In the genomic region with DNA sequence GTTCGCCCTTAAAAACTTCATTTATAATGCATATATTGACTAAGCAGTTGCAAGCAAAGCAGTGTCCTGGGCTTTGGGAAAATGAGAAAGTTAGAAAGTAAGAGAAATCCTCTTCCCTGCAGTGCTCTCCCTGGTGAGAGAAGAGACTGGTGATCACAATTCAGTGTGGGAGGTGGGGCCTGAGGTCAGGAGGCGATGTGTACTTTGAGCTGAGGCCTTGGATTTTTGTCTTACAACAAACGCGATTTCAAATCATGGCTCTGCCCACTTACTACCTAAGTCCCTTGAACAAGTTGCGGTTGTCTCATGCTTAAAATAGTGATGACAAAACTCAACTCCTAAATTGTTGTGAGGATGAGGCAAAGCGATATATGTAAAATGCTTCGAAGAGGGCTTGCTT, we compare ENCODE assay signal across 19 cellular contexts.
DNase-seq lines count a peak whose midpoint lies in the region; ATAC-seq and TF ChIP-seq lines count a peak whose summit lies in the region.
"Had no signal": no experiment of that assay in that cellular context is flagged by ENCODE, and none has a peak within 500 bp of the region (broad histone marks: within the 10 kb centered on the region; RNA-seq: fewer than 3 reads in every experiment).

No MANE protein-coding gene starts in this region.

- POLR2A ChIA-PET in WTC11 (lab: Charles Lee): no interaction called here
- POLR2A ChIA-PET in activated CD4-positive, alpha-beta memory T cell treated with anti-CD3 and anti-CD28 coated beads, Interleukin-2, amount 10 ng/mL, durations not matched to agents 7 days and 5 days (lab: Charles Lee): no interaction called here

- no peak for TF ChIP-seq CTCF in WTC11 (IDR thresholded peaks at IDR 0.05)

- H3K36me3 ChIP-seq in HUES48 (ENCODE audit: control insufficient read depth, insufficient read depth, low read length) (no peaks in the 10 kb centered on the region), iPS-20b (ENCODE audit: insufficient read depth, low read depth, low read length) (no peaks in the 10 kb centered on the region)
- H3K36me3 ChIP-seq: BLaER1 had no signal

- H3K36me3 Mint-ChIP-seq in WTC11: no peaks in the 10 kb centered on the region; the same call in 1 of the 2 replicates
- H3K36me3 Mint-ChIP-seq in activated CD4-positive, alpha-beta memory T cell treated with anti-CD3 and anti-CD28 coated beads, Interleukin-2, amount 10 ng/mL, durations not matched to agents 7 days and 5 days (ENCODE audit: low read depth): no peaks in the 10 kb centered on the region
- H3K36me3 Mint-ChIP-seq: CD14-positive monocyte; CD8-positive, alpha-beta T cell had no signal

- H3K4me1 Mint-ChIP-seq in WTC11: peaks cover 49% of the 10 kb centered on the region
- no peaks in the 10 kb centered on the region for H3K4me1 Mint-ChIP-seq in activated CD4-positive, alpha-beta memory T cell treated with anti-CD3 and anti-CD28 coated beads, Interleukin-2, amount 10 ng/mL, durations not matched to agents 7 days and 5 days
- H3K4me1 Mint-ChIP-seq: CD14-positive monocyte had no signal

- H3K9me3 ChIP-seq in HUES48 (ENCODE audit: control insufficient read depth, insufficient read depth, low read length) (no peaks in the 10 kb centered on the region), iPS-20b (ENCODE audit: insufficient read depth, low read depth, low read length) (no peaks in the 10 kb centered on the region; the same call in 1 of the 2 replicates)
- H3K9me3 ChIP-seq: BLaER1 had no signal

- H3K4me1 ChIP-seq in HUES48 (ENCODE audit: control insufficient read depth, insufficient read depth, low read length): peaks cover 34% of the 10 kb centered on the region
- peaks cover 25% of the 10 kb centered on the region for H3K4me1 ChIP-seq in iPS-20b (ENCODE audit: insufficient read depth, low read length)
- H3K4me1 ChIP-seq: BLaER1 had no signal

- DNase-seq in ELF-1 (ENCODE audit: low read depth, low spot score): peak; percentile 10
- no peak for DNase-seq in WTC11 (ENCODE audit: low spot score)
- DNase-seq in activated CD4-positive, alpha-beta memory T cell treated with anti-CD3 and anti-CD28 coated beads, Interleukin-2, amount 10 ng/mL, durations not matched to agents 7 days and 5 days: no peak
- no peak for DNase-seq in CD1c-positive myeloid dendritic cell (ENCODE audit: extremely low spot score)
- DNase-seq: 8988T; Calu3; CD8-positive, alpha-beta T cell; DMS79 treated with DMSO at 0.1 percent for 48 hours; GM23248; H7; IMR-90 had no signal

- H3K9ac ChIP-seq in HUES48 (ENCODE audit: low read depth, low read length): no peak overlapping the region
- H3K9ac ChIP-seq in iPS-20b (ENCODE audit: low read depth, low read length): no peak overlapping the region; the same call in 1 of the 2 replicates
- H3K9ac ChIP-seq: BLaER1, GM23248 had no signal

- H3K4me3 Mint-ChIP-seq in WTC11: no peak overlapping the region
- H3K4me3 Mint-ChIP-seq in activated CD4-positive, alpha-beta memory T cell treated with anti-CD3 and anti-CD28 coated beads, Interleukin-2, amount 10 ng/mL, durations not matched to agents 7 days and 5 days: no peak overlapping the region
- H3K4me3 Mint-ChIP-seq: CD14-positive monocyte; CD8-positive, alpha-beta T cell had no signal

- no peaks in the 10 kb centered on the region for H3K27me3 Mint-ChIP-seq in WTC11 (ENCODE audit: low read depth)
- H3K27me3 Mint-ChIP-seq in activated CD4-positive, alpha-beta memory T cell treated with anti-CD3 and anti-CD28 coated beads, Interleukin-2, amount 10 ng/mL, durations not matched to agents 7 days and 5 days: peaks cover 4% of the 10 kb centered on the region

- CTCF ChIA-PET in WTC11 (lab: Charles Lee): no interaction called here
- CTCF ChIA-PET in activated CD4-positive, alpha-beta memory T cell treated with anti-CD3 and anti-CD28 coated beads, Interleukin-2, amount 10 ng/mL, durations not matched to agents 7 days and 5 days (lab: Charles Lee): no interaction called here

- H3K27me3 ChIP-seq in HUES48 (ENCODE audit: control insufficient read depth, insufficient read depth, low read length) (no peaks in the 10 kb centered on the region), iPS-20b (ENCODE audit: insufficient read depth, low read length) (no peaks in the 10 kb centered on the region)
- H3K27me3 ChIP-seq: BLaER1 had no signal

- ATAC-seq in WTC11: peak; percentile 33; the same call in 1 of the 2 replicates
- no peak for ATAC-seq in HG02973 (IDR thresholded peaks at IDR 0.05; ENCODE audit: unreplicated experiment)
- ATAC-seq in activated CD4-positive, CD25-positive, alpha-beta regulatory T cell treated with anti-CD3 and anti-CD28 coated beads, Interleukin-2, amount 50 U/mL, for 24 hours: no peak
- ATAC-seq: CD8-positive, alpha-beta T cell; GM12878; K562 had no signal

- peaks cover 6% of the 10 kb centered on the region for H3K9me3 Mint-ChIP-seq in WTC11
- H3K9me3 Mint-ChIP-seq in activated CD4-positive, alpha-beta memory T cell treated with anti-CD3 and anti-CD28 coated beads, Interleukin-2, amount 10 ng/mL, durations not matched to agents 7 days and 5 days: no peaks in the 10 kb centered on the region
- H3K9me3 Mint-ChIP-seq: CD8-positive, alpha-beta T cell had no signal

- peak overlapping the region; percentile 74 for H3K27ac Mint-ChIP-seq in WTC11
- H3K27ac Mint-ChIP-seq in activated CD4-positive, alpha-beta memory T cell treated with anti-CD3 and anti-CD28 coated beads, Interleukin-2, amount 10 ng/mL, durations not matched to agents 7 days and 5 days: no peak overlapping the region
- H3K27ac Mint-ChIP-seq: CD8-positive, alpha-beta T cell had no signal

- H3K4me3 ChIP-seq in HUES48 (ENCODE audit: low read depth, low read length) (no peak overlapping the region), iPS-20b (ENCODE audit: low read length) (peak overlapping the region; percentile 9; the same call in 1 of the 2 replicates)
- H3K4me3 ChIP-seq: BLaER1, GM12878, GM23248, K562 had no signal

- peak overlapping the region; percentile 16 for H3K27ac ChIP-seq in HUES48 (ENCODE audit: low read depth, low read length)
- H3K27ac ChIP-seq in iPS-20b (ENCODE audit: low read length): no peak overlapping the region
- H3K27ac ChIP-seq: BLaER1, GM23248 had no signal

TF ChIP-seq in WTC11, 78 proteins besides CTCF, POLR2A, EP300 and RAD21 (continues in another document):
- no peak for TF ChIP-seq RELA (CRISPR knock-in tag; IDR thresholded peaks at IDR 0.05; ENCODE audit: borderline replicate concordance)
- TF ChIP-seq HMGA2 (CRISPR knock-in tag; IDR thresholded peaks at IDR 0.05): no peak
- TF ChIP-seq, protein P1, sequence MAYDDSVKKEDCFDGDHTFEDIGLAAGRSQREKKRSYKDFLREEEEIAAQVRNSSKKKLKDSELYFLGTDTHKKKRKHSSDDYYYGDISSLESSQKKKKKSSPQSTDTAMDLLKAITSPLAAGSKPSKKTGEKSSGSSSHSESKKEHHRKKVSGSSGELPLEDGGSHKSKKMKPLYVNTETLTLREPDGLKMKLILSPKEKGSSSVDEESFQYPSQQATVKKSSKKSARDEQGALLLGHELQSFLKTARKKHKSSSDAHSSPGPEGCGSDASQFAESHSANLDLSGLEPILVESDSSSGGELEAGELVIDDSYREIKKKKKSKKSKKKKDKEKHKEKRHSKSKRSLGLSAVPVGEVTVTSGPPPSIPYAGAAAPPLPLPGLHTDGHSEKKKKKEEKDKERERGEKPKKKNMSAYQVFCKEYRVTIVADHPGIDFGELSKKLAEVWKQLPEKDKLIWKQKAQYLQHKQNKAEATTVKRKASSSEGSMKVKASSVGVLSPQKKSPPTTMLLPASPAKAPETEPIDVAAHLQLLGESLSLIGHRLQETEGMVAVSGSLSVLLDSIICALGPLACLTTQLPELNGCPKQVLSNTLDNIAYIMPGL (CRISPR knock-in tag; IDR thresholded peaks at IDR 0.05): no peak
- TF ChIP-seq, protein P2, sequence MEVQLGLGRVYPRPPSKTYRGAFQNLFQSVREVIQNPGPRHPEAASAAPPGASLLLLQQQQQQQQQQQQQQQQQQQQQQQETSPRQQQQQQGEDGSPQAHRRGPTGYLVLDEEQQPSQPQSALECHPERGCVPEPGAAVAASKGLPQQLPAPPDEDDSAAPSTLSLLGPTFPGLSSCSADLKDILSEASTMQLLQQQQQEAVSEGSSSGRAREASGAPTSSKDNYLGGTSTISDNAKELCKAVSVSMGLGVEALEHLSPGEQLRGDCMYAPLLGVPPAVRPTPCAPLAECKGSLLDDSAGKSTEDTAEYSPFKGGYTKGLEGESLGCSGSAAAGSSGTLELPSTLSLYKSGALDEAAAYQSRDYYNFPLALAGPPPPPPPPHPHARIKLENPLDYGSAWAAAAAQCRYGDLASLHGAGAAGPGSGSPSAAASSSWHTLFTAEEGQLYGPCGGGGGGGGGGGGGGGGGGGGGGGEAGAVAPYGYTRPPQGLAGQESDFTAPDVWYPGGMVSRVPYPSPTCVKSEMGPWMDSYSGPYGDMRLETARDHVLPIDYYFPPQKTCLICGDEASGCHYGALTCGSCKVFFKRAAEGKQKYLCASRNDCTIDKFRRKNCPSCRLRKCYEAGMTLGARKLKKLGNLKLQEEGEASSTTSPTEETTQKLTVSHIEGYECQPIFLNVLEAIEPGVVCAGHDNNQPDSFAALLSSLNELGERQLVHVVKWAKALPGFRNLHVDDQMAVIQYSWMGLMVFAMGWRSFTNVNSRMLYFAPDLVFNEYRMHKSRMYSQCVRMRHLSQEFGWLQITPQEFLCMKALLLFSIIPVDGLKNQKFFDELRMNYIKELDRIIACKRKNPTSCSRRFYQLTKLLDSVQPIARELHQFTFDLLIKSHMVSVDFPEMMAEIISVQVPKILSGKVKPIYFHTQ (CRISPR knock-in tag; IDR thresholded peaks at IDR 0.05): no peak
- TF ChIP-seq, protein P3, sequence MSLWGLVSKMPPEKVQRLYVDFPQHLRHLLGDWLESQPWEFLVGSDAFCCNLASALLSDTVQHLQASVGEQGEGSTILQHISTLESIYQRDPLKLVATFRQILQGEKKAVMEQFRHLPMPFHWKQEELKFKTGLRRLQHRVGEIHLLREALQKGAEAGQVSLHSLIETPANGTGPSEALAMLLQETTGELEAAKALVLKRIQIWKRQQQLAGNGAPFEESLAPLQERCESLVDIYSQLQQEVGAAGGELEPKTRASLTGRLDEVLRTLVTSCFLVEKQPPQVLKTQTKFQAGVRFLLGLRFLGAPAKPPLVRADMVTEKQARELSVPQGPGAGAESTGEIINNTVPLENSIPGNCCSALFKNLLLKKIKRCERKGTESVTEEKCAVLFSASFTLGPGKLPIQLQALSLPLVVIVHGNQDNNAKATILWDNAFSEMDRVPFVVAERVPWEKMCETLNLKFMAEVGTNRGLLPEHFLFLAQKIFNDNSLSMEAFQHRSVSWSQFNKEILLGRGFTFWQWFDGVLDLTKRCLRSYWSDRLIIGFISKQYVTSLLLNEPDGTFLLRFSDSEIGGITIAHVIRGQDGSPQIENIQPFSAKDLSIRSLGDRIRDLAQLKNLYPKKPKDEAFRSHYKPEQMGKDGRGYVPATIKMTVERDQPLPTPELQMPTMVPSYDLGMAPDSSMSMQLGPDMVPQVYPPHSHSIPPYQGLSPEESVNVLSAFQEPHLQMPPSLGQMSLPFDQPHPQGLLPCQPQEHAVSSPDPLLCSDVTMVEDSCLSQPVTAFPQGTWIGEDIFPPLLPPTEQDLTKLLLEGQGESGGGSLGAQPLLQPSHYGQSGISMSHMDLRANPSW (CRISPR knock-in tag; conservative IDR thresholded peaks at IDR 0.05; ENCODE audit: low read depth): no peak
- no peak for TF ChIP-seq ESRRA (CRISPR knock-in tag; IDR thresholded peaks at IDR 0.05; ENCODE audit: borderline replicate concordance)
- no peak for TF ChIP-seq NFE2L1 (CRISPR knock-in tag; IDR thresholded peaks at IDR 0.05)
